8 cellular contexts compared by ENCODE assay signal in the genomic region with DNA sequence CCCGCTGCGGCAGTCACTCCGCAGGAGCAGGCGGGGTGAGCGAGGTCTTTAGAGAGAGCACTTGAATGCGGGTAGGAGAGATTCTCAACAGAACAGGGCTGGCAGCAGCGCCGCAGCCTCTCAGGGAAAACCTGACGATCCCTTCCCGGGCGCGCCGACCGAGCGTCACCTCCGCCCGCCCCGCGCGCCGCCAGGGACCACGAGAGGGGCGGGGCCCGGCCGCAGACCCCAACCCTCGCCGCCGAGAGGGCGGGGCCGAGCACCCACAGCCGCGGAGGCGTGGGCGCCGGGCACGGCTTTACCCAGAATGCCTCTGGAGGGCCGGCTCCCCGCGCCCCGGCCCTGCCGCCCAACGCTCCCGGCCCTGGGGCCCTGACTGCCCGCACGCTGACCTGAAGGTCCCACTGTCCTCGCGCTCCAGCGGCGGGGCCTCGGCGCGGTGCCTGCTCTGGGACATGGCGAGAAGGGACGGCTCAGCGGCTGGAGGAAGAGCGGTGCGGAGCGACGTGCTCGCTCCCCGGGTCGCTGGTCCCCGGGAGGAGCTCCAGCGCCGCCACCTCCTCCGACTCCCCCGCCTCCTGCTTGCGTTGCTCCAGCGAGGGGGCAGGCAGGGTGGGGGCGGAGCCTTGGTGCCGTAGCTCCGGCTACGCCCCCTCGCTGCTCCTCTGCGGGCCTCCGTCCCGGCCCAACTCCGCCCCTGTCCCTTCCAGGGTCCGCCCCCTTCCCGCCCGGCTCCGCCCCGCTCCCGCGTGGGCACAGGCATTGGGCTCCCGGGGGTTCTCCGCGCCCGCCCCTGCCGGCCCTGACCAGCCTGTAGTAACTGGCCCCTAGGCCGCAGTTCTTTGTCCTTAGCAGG. TPM values are rescaled to one million over a fixed set of nuclear protein-coding genes. Genes with fewer than 3 reads are reported as not detected.
DNase-seq lines count a peak whose midpoint lies in the region; ATAC-seq and TF ChIP-seq lines count a peak whose summit lies in the region.

PJVK (plus strand) TSS at position 805 of the 856 bp plus-strand sequence. CDS start 2,032 bp downstream, outside the sequence.
PRKRA (minus strand) TSS at position 602 of the 856 bp plus-strand sequence; CDS start at position 457, 145 bp downstream.

- H3K36me3 ChIP-seq in HUES48 (ENCODE audit: control insufficient read depth, insufficient read depth, low read length) (peaks cover 27% of the 10 kb centered on the region), NT2/D1 (ENCODE audit: insufficient read depth, insufficient read length, low read length) (peaks cover 42% of the 10 kb centered on the region), endodermal cell (ENCODE audit: control insufficient read depth, insufficient read depth, low read length) (peaks cover 27% of the 10 kb centered on the region), mesodermal cell (ENCODE audit: control insufficient read depth, insufficient read depth, low read length) (peaks cover 30% of the 10 kb centered on the region)

- H3K9me3 ChIP-seq in HUES48 (ENCODE audit: control insufficient read depth, insufficient read depth, low read length) (no peaks in the 10 kb centered on the region), NT2/D1 (ENCODE audit: insufficient read depth, low read length) (no peaks in the 10 kb centered on the region), endodermal cell (ENCODE audit: control insufficient read depth, low read length) (no peaks in the 10 kb centered on the region), mesodermal cell (ENCODE audit: control insufficient read depth, low read length) (no peaks in the 10 kb centered on the region)

- DNase-seq in Calu3 (peak; percentile 99), NT2/D1 (ENCODE audit: low read depth, low spot score) (peak; percentile 96), endodermal cell (peak; percentile 99)
- DNase-seq in activated CD8-positive, alpha-beta memory T cell treated with anti-CD3 and anti-CD28 coated beads, Interleukin-2, amount 50 U/mL, for 24 hours (ENCODE audit: extremely low read depth): peak; percentile 78
- DNase-seq in stimulated activated CD8-positive, alpha-beta memory T cell treated with anti-CD3 and anti-CD28 coated beads, Interleukin-15, amount 100 ng/mL, for 24 hours (ENCODE audit: low read depth): peak; percentile 88

- H3K4me3 Mint-ChIP-seq in Calu3 (ENCODE audit: low read depth, unreplicated experiment) (peak within 1 kb of the TSS; percentile 90), endodermal cell (peak within 1 kb of the TSS; percentile 79)

- H3K27me3 ChIP-seq in HUES48 (ENCODE audit: control insufficient read depth, insufficient read depth, low read length): no peaks in the 10 kb centered on the region
- H3K27me3 ChIP-seq in NT2/D1 (ENCODE audit: insufficient read depth, insufficient read length): no peaks in the 10 kb centered on the region
- no peaks in the 10 kb centered on the region for H3K27me3 ChIP-seq in endodermal cell (ENCODE audit: control insufficient read depth, insufficient read depth, low read length, poor library complexity, severe bottlenecking)

- CTCF ChIA-PET in Calu3 (lab: Charles Lee): interaction anchor here (0.6 to 2.3 kb wide), 5 partner anchors 18 to 288 kb away, joined by 3 to 10 read pairs (median 4); partner anchors contain the start of gene FKBP7

- intact Hi-C loops in Calu3 (cut with micrococcal nuclease; ENCODE audit: unreplicated experiment): loop anchor here (2.0 kb wide), 1 partner anchor 72 kb away; no protein-coding TSS in a partner anchor

- 0 to 3% methylated on average over 11 to 91 of the region's 91 CpGs for WGBS in endodermal cell (ENCODE audit: insufficient coverage in 1 of 2, insufficient read length in 1 of 2), 2 experiments
- WGBS in mesodermal cell (ENCODE audit: insufficient coverage in 2 of 2), 2 experiments: 7 to 11% methylated on average over 54 to 81 of the region's 91 CpGs

- TF ChIP-seq CTCF in Calu3 (IDR thresholded peaks at IDR 0.05; ENCODE audit: unreplicated experiment) (no peak), endodermal cell (conservative IDR thresholded peaks at IDR 0.05) (no peak)

- H3K27me3 Mint-ChIP-seq in Calu3 (ENCODE audit: unreplicated experiment): no peaks in the 10 kb centered on the region
- H3K27me3 Mint-ChIP-seq in endodermal cell (ENCODE audit: insufficient read depth): no peaks in the 10 kb centered on the region

- no TSS peak for BruUV-seq in Calu3 (replicated peaks; lab: Mats Ljungman, UMichigan)

- H3K4me1 Mint-ChIP-seq in Calu3 (ENCODE audit: low read depth, unreplicated experiment): peaks cover 21% of the 10 kb centered on the region
- H3K4me1 Mint-ChIP-seq in endodermal cell: peaks cover 19% of the 10 kb centered on the region

- H3K36me3 Mint-ChIP-seq in Calu3 (ENCODE audit: insufficient read depth, unreplicated experiment) (peaks cover 44% of the 10 kb centered on the region), endodermal cell (ENCODE audit: low read depth) (peaks cover 28% of the 10 kb centered on the region)

- H3K27ac Mint-ChIP-seq in Calu3 (ENCODE audit: unreplicated experiment): peak within 1 kb of the TSS; percentile 99
- H3K27ac Mint-ChIP-seq in endodermal cell: peak within 1 kb of the TSS; percentile 100

- H3K9me3 Mint-ChIP-seq in Calu3 (ENCODE audit: low read depth, unreplicated experiment): no peaks in the 10 kb centered on the region
- H3K9me3 Mint-ChIP-seq in endodermal cell: no peaks in the 10 kb centered on the region

- peak within 1 kb of the TSS; percentile 100 for H3K27ac ChIP-seq in HUES48 (ENCODE audit: low read depth, low read length)
- H3K27ac ChIP-seq in endodermal cell (ENCODE audit: low read depth, low read length): peak within 1 kb of the TSS; percentile 99
- peak within 1 kb of the TSS; percentile 99 for H3K27ac ChIP-seq in mesodermal cell (ENCODE audit: low read depth, low read length, severe bottlenecking)

- H3K4me3 ChIP-seq in HUES48 (ENCODE audit: low read depth, low read length) (peak within 1 kb of the TSS; percentile 89), NT2/D1 (ENCODE audit: insufficient read length, low read depth) (peak within 1 kb of the TSS; percentile 93), endodermal cell (ENCODE audit: low read length) (peak within 1 kb of the TSS; percentile 92), mesodermal cell (ENCODE audit: extremely low read depth, insufficient read depth, low read length, poor library complexity, severe bottlenecking) (peak within 1 kb of the TSS; percentile 74)

- ATAC-seq in GM21423 (IDR thresholded peaks at IDR 0.05; ENCODE audit: unreplicated experiment): peak; percentile 80

- H3K9ac ChIP-seq in HUES48 (ENCODE audit: low read depth, low read length): peak within 1 kb of the TSS; percentile 94
- H3K9ac ChIP-seq in NT2/D1 (ENCODE audit: insufficient read length, low read depth): peak within 1 kb of the TSS; percentile 99
- peak within 1 kb of the TSS; percentile 97 for H3K9ac ChIP-seq in endodermal cell (ENCODE audit: extremely low read depth, low read length, poor library complexity, severe bottlenecking)

- H3K4me1 ChIP-seq in HUES48 (ENCODE audit: control insufficient read depth, insufficient read depth, low read length): peaks cover 11% of the 10 kb centered on the region; the same call in 1 of the 2 replicates
- no peaks in the 10 kb centered on the region for H3K4me1 ChIP-seq in NT2/D1 (ENCODE audit: insufficient read depth, insufficient read length)
- no peaks in the 10 kb centered on the region for H3K4me1 ChIP-seq in endodermal cell (ENCODE audit: control insufficient read depth, insufficient read depth, low read length)
- no peaks in the 10 kb centered on the region for H3K4me1 ChIP-seq in mesodermal cell (ENCODE audit: control insufficient read depth, insufficient read depth, low read length, poor library complexity, severe bottlenecking)

RNA-seq across cellular contexts. Expression of gene PJVK, which starts in this region (rescaled TPM):
- total RNA-seq in Calu3 (2022) (2.6 and 4.3 TPM in 2 replicates), endodermal cell (1 to 10 TPM; 5.5 to 6.3 TPM)
- polyA plus RNA-seq in endodermal cell (2013, experiment 1 of 2): 2.1 TPM
- polyA plus RNA-seq in endodermal cell (2013, experiment 2 of 2): 3.6 TPM
- 3.1 TPM for polyA plus RNA-seq in mesodermal cell (2013, experiment 1 of 2)
- polyA plus RNA-seq in mesodermal cell (2013, experiment 2 of 2): 2.4 TPM

RNA-seq across cellular contexts. Expression of gene PRKRA, which starts in this region (rescaled TPM):
- total RNA-seq in Calu3 (2022): 50.0 and 53.2 TPM in 2 replicates
- total RNA-seq in endodermal cell: 10 to 100 TPM; 66.4 to 74.4 TPM
- polyA plus RNA-seq in endodermal cell (2013, experiment 1 of 2): 85.6 TPM
- 75.3 TPM for polyA plus RNA-seq in endodermal cell (2013, experiment 2 of 2)
- 62.0 TPM for polyA plus RNA-seq in mesodermal cell (2013, experiment 1 of 2)
- 63.7 TPM for polyA plus RNA-seq in mesodermal cell (2013, experiment 2 of 2)

Comparison
In these comparisons a context has a peak if more than half of its experiments do, and no peak if none do; other contexts are left out.
1. Peak in every context shown above with its lines: DNase-seq, ATAC-seq, H3K4me3 ChIP-seq and H3K27ac ChIP-seq.